Comparison of ENCODE assay signal across 9 cellular contexts in genomic region chr16:80806957-80807356, GRCh38. TPM values are rescaled to one million over a fixed set of nuclear protein-coding genes. Genes with fewer than 3 reads are reported as not detected.
DNase-seq lines count a peak whose midpoint lies in the region; TF ChIP-seq lines count a peak whose summit lies in the region.
"Had no signal": no experiment of that assay in that cellular context is flagged by ENCODE, and none has a peak within 500 bp of the region (broad histone marks: within the 10 kb centered on the region; RNA-seq: fewer than 3 reads in every experiment).

No MANE protein-coding gene starts in this region.

- TF ChIP-seq CTCF in fibroblast of the aortic adventitia (IDR thresholded peaks at IDR 0.05; ENCODE audit: insufficient read depth, low read length) = no peak

- no peak overlapping the region for H3K4me3 ChIP-seq in fibroblast of the aortic adventitia (ENCODE audit: low read depth, low read length)
- H3K4me3 ChIP-seq: ascending aorta had no signal

- DNase-seq in DMS53 (lab: John Stamatoyannopoulos, UW) (peak; percentile 37), DMS53 treated with DMSO at 0.1 percent for 48 hours (lab: John Stamatoyannopoulos, UW; ENCODE audit: unreplicated experiment) (no peak), fibroblast of the aortic adventitia (ENCODE audit: low read depth) (peak; percentile 39), NCI-H2227 treated with DMSO at 0.1 percent for 48 hours (lab: John Stamatoyannopoulos, UW) (no peak), GM19240 (ENCODE audit: insufficient read length, low spot score) (no peak), NCI-H526 treated with DMSO at 0.1 percent for 48 hours (lab: John Stamatoyannopoulos, UW) (no peak)
- DNase-seq in activated CD8-positive, alpha-beta memory T cell treated with anti-CD3 and anti-CD28 coated beads for 24 hours = peak; percentile 67
- peak; percentile 69 for DNase-seq in stimulated activated naive CD4-positive, alpha-beta T cell treated with Interleukin-2 at 50 U/mL for 16 hours (lab: John Stamatoyannopoulos, UW)

RNA-seq across cellular contexts. Expression of gene CDYL2, which starts 2.6 kb away (rescaled TPM):
- 3.4 and 5.2 TPM in 2 replicates for total RNA-seq in fibroblast of the aortic adventitia (ENCODE audit: low replicate concordance)

Comparison
In these comparisons a context has a peak if more than half of its experiments do, and no peak if none do; other contexts are left out.
1. DNase-seq: peak in DMS53 (single experiment), activated CD8-positive, alpha-beta memory T cell treated with anti-CD3 and anti-CD28 coated beads for 24 hours (single experiment), fibroblast of the aortic adventitia (single experiment) and stimulated activated naive CD4-positive, alpha-beta T cell treated with Interleukin-2 at 50 U/mL for 16 hours (single experiment); none in DMS53 treated with DMSO at 0.1 percent for 48 hours (single experiment), NCI-H2227 treated with DMSO at 0.1 percent for 48 hours (single experiment), GM19240 (single experiment) and NCI-H526 treated with DMSO at 0.1 percent for 48 hours (single experiment).